Comparison of ENCODE assay signal across 1 cellular context in genomic region chr15:65285291-65286068, GRCh38.
TF ChIP-seq lines count a peak whose summit lies in the region.

No MANE protein-coding gene starts in this region.

TF ChIP-seq in GM12878, 131 proteins besides CTCF, POLR2A, EP300 and RAD21:
- no peak for TF ChIP-seq ESRRA (IDR thresholded peaks at IDR 0.05; ENCODE audit: low read length)
- TF ChIP-seq NRF1 (conservative IDR thresholded peaks at IDR 0.05; ENCODE audit: low read depth, low read length) = no peak
- no peak for TF ChIP-seq KDM1A (IDR thresholded peaks at IDR 0.05; ENCODE audit: borderline replicate concordance)
- TF ChIP-seq ATF7 (IDR thresholded peaks at IDR 0.05; ENCODE audit: low read depth) = no peak
- no peak for TF ChIP-seq ZNF274 (IDR thresholded peaks at IDR 0.05; ENCODE audit: insufficient read depth, insufficient read length)
- TF ChIP-seq EED (IDR thresholded peaks at IDR 0.05; ENCODE audit: low read depth) = no peak
- no peak for TF ChIP-seq NR2C1 (IDR thresholded peaks at IDR 0.05)
- TF ChIP-seq YY1 (IDR thresholded peaks at IDR 0.05; ENCODE audit: low read depth, low read length) = no peak
- no peak for TF ChIP-seq E2F8 (IDR thresholded peaks at IDR 0.05; ENCODE audit: low read depth, partially characterized antibody)
TF ChIP-seq in GM12878: peak in this region for 0.
